Comparison of ENCODE assay signal across 8 cellular contexts in genomic region chr9:76403352-76403751, GRCh38. TPM values are rescaled to one million over a fixed set of nuclear protein-coding genes. Genes with fewer than 3 reads are reported as not detected.
DNase-seq lines count a peak whose midpoint lies in the region; ATAC-seq and TF ChIP-seq lines count a peak whose summit lies in the region.

No MANE protein-coding gene starts in this region.

- no peaks in the 10 kb centered on the region for H3K36me3 Mint-ChIP-seq in stimulated activated effector memory CD8-positive, alpha-beta T cell treated with anti-CD3 and anti-CD28 coated beads, Interleukin-12 subunit alpha, Interleukin-12 subunit beta, amount 100 ng/mL, for 72 hours

- WGBS in hepatocyte (ENCODE audit: low lambda C conversion rate, missing lambda C conversion rate), result 27% methylated on average over 2 of the region's 2 CpGs
- WGBS in lower leg skin, 2 donors, result 0% methylated on average over 2 of the region's 2 CpGs

- H3K27ac ChIP-seq in ascending aorta (peak overlapping the region; percentile 13 to 27), hepatocyte (peak overlapping the region; percentile 51)

- H3K27ac Mint-ChIP-seq in stimulated activated effector memory CD8-positive, alpha-beta T cell treated with anti-CD3 and anti-CD28 coated beads, Interleukin-12 subunit alpha, Interleukin-12 subunit beta, amount 100 ng/mL, for 72 hours, result peak overlapping the region; percentile 74

- H3K9me3 Mint-ChIP-seq in stimulated activated effector memory CD8-positive, alpha-beta T cell treated with anti-CD3 and anti-CD28 coated beads, Interleukin-12 subunit alpha, Interleukin-12 subunit beta, amount 100 ng/mL, for 72 hours, result no peaks in the 10 kb centered on the region

- H4K20me1 ChIP-seq in hepatocyte (ENCODE audit: insufficient read depth, poor library complexity, severe bottlenecking), result no peaks in the 10 kb centered on the region

- H3K4me1 ChIP-seq in ascending aorta (peaks cover 3 to 8% of the 10 kb centered on the region in 2 donors), hepatocyte (ENCODE audit: insufficient read depth) (no peaks in the 10 kb centered on the region)

- H2AFZ ChIP-seq in hepatocyte, result peak overlapping the region; percentile 24

- H3K9me2 ChIP-seq in hepatocyte (replicated peaks; ENCODE audit: insufficient read depth), result no peaks in the 10 kb centered on the region

- H3K4me1 Mint-ChIP-seq in stimulated activated effector memory CD8-positive, alpha-beta T cell treated with anti-CD3 and anti-CD28 coated beads, Interleukin-12 subunit alpha, Interleukin-12 subunit beta, amount 100 ng/mL, for 72 hours, result peaks cover 17% of the 10 kb centered on the region

- H3K4me3 ChIP-seq in ascending aorta (peak overlapping the region; percentile 29 to 30), hepatocyte (no peak overlapping the region), lower leg skin (ENCODE audit: low read depth, poor library complexity, severe bottlenecking) (no peak overlapping the region)

- peak overlapping the region; percentile 7 for H3K4me3 Mint-ChIP-seq in stimulated activated effector memory CD8-positive, alpha-beta T cell treated with anti-CD3 and anti-CD28 coated beads, Interleukin-12 subunit alpha, Interleukin-12 subunit beta, amount 100 ng/mL, for 72 hours

- H3K9me3 ChIP-seq in ascending aorta (no peaks in the 10 kb centered on the region), hepatocyte (ENCODE audit: low read depth) (no peaks in the 10 kb centered on the region)

- H3K79me2 ChIP-seq in hepatocyte, result no peaks in the 10 kb centered on the region

- no peaks in the 10 kb centered on the region for H3K36me3 ChIP-seq in ascending aorta
- no peaks in the 10 kb centered on the region for H3K36me3 ChIP-seq in hepatocyte (replicated peaks; ENCODE audit: insufficient read depth, low read depth)

- DNase-seq in COR-L47 (lab: John Stamatoyannopoulos, UW) (peak; percentile 49), NCI-H2227 (lab: John Stamatoyannopoulos, UW; ENCODE audit: unreplicated experiment) (peak; percentile 27), ascending aorta (ENCODE audit: low spot score in 2 of 2) (no peak), hepatocyte (ENCODE audit: low spot score) (peak; percentile 44), lower leg skin (ENCODE audit: low spot score in 2 of 2) (no peak)
- no peak for DNase-seq in stimulated activated effector memory CD8-positive, alpha-beta T cell treated with anti-CD3 and anti-CD28 coated beads, Interleukin-12 subunit alpha, Interleukin-12 subunit beta, amount 100 ng/mL, for 72 hours (ENCODE audit: low spot score in 2 of 2)

- intact Hi-C loops in ascending aorta (cut with DNase I) (loop anchor here (5.0 kb wide), 1 partner anchor 299 kb away; no protein-coding TSS in a partner anchor), lower leg skin (cut with DNase I; ENCODE audit: low total_unique reads) (no loop called here)

- peak; percentile 43 to 61 (median 57) for TF ChIP-seq CTCF in ascending aorta (IDR thresholded peaks at IDR 0.05)
- TF ChIP-seq CTCF in hepatocyte (IDR thresholded peaks at IDR 0.05; ENCODE audit: poor library complexity), result peak; percentile 60
- TF ChIP-seq CTCF in lower leg skin (IDR thresholded peaks at IDR 0.05), result no peak

- H3K27me3 ChIP-seq in ascending aorta (no peaks in the 10 kb centered on the region), hepatocyte (no peaks in the 10 kb centered on the region)

- TF ChIP-seq POLR2A in lower leg skin (IDR thresholded peaks at IDR 0.05), result no peak

- ATAC-seq in GM18861 (IDR thresholded peaks at IDR 0.05; ENCODE audit: unreplicated experiment) (peak; percentile 90), HG02973 (IDR thresholded peaks at IDR 0.05; ENCODE audit: unreplicated experiment) (peak; percentile 83)
- peak; percentile 92 for ATAC-seq in stimulated activated effector memory CD8-positive, alpha-beta T cell treated with anti-CD3 and anti-CD28 coated beads, Interleukin-12 subunit alpha, Interleukin-12 subunit beta, amount 100 ng/mL, for 72 hours

- peak overlapping the region; percentile 65 for H3K4me2 ChIP-seq in hepatocyte

RNA-seq across cellular contexts. Expression of gene RFK, which starts 9.1 kb away (rescaled TPM):
- 8.9 TPM for total RNA-seq in ascending aorta
- total RNA-seq in hepatocyte, result 46.6 and 56.9 TPM in 2 replicates
- 23.8 and 32.0 TPM in 2 replicates for polyA plus RNA-seq in hepatocyte
- 10 to 100 TPM; 10.8 to 20.4 (median 14.1) TPM for total RNA-seq in lower leg skin

RNA-seq across cellular contexts. Expression of gene GCNT1, which starts 55.6 kb away (rescaled TPM):
- 0.21 TPM for total RNA-seq in ascending aorta
- 59.3 and 62.4 TPM in 2 replicates for total RNA-seq in hepatocyte
- 43.4 and 48.6 TPM in 2 replicates for polyA plus RNA-seq in hepatocyte
- total RNA-seq in lower leg skin, result 10 to 100 TPM in 1 of 4 donors, 1 to 10 TPM in 3; 3.7 to 12.1 (median 6.0) TPM

Comparison
In these comparisons a context has a peak if more than half of its experiments do, and no peak if none do; other contexts are left out.
1. DNase-seq: peak in COR-L47 (single experiment), NCI-H2227 (single experiment) and hepatocyte (single experiment); none in ascending aorta (0 of 2), stimulated activated effector memory CD8-positive, alpha-beta T cell treated with anti-CD3 and anti-CD28 coated beads, Interleukin-12 subunit alpha, Interleukin-12 subunit beta, amount 100 ng/mL, for 72 hours (0 of 2) and lower leg skin (0 of 2).
2. H3K4me3 ChIP-seq: peak in ascending aorta (2 of 2); none in hepatocyte (single experiment) and lower leg skin (single experiment).
3. CTCF ChIP-seq: peak in ascending aorta (3 of 3) and hepatocyte (single experiment); none in lower leg skin (0 of 3).
4. Peak in every context shown above with its lines, with median percentiles within 50 percentile points of each other: ATAC-seq.